1 cellular context compared by ENCODE assay signal in the genomic region with DNA sequence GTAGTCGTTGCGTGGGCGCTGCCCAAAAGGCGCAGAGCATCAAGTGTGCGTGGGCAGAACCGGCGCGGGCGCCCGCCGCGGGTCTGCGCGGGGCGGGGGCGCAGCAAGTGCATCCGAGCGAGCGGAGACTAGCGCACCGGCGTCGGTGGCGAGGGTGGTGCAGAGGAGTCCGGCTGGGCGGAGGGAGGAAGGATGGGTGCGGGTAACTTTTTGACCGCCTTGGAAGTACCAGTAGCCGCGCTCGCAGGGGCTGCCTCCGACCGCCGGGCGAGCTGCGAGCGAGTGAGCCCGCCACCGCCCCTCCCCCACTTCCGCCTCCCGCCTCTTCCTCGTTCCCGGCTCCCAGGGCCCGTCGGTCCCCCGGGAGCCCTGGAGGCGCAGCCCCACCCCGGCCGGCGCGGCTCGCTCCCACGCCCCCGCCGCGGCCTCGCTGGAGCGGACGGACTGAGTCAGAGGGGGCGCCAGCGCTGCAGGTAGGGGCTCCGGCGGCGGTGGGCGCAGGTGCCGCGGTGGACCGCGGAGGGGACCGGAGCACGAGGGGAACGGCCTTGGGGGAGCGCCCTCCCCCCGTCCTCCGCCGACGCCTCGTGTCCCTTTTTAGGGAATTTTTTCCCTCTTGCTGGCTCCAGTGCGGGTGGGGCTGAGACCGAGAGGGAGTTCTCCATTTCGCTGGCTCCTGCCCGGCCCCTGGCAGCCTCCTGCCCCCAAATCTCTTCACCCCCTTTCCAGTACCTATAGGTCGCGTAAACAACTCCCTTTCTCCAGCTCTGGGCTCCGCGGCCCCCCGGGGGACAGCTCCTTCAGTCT.
A peak's percentile ranks its signal among the peaks of the same experiment; 100 is the strongest.
TF ChIP-seq lines count a peak whose summit lies in the region.

No MANE protein-coding gene starts in this region.

TF ChIP-seq in GM12878, 131 proteins besides CTCF, POLR2A, EP300 and RAD21 (continued from another document and continues in another):
- TF ChIP-seq BHLHE40 (IDR thresholded peaks at IDR 0.05; ENCODE audit: borderline replicate concordance in 1 of 2, low read depth in 2 of 2, low read length in 1 of 2) (peak in 1 of 2 experiments; percentile 57; a peak in 2 of 4 replicates), SP1 (IDR thresholded peaks at IDR 0.05; ENCODE audit: low read depth, low read length) (no peak), NFIC (IDR thresholded peaks at IDR 0.05; ENCODE audit: low read depth, low read length) (no peak), BMI1 (IDR thresholded peaks at IDR 0.05; ENCODE audit: borderline replicate concordance) (no peak), PAX5 (IDR thresholded peaks at IDR 0.05; ENCODE audit: borderline replicate concordance, low read depth, low read length) (no peak; the same call in 1 of the 2 replicates), RELA (IDR thresholded peaks at IDR 0.05; ENCODE audit: borderline replicate concordance, partially characterized antibody) (no peak), CEBPB (IDR thresholded peaks at IDR 0.05; ENCODE audit: borderline replicate concordance in 1 of 2, low read depth in 2 of 2, low read length in 2 of 2) (no peak), IKZF1 (conservative IDR thresholded peaks at IDR 0.05) (peak; percentile 91), EED (IDR thresholded peaks at IDR 0.05; ENCODE audit: low read depth) (no peak), CREM (IDR thresholded peaks at IDR 0.05; ENCODE audit: low read depth) (no peak), ASH2L (IDR thresholded peaks at IDR 0.05; ENCODE audit: borderline replicate concordance, low read depth) (no peak), CHD4 (IDR thresholded peaks at IDR 0.05) (no peak), SMC3 (IDR thresholded peaks at IDR 0.05; ENCODE audit: borderline replicate concordance, low read length) (no peak), RBBP5 (conservative IDR thresholded peaks at IDR 0.05) (no peak), SUPT20H (IDR thresholded peaks at IDR 0.05; ENCODE audit: borderline replicate concordance, control insufficient read depth, low read depth, low read length) (no peak), LARP7 (IDR thresholded peaks at IDR 0.05) (peak; percentile 14; the same call in 1 of the 2 replicates), ZNF207 (IDR thresholded peaks at IDR 0.05; ENCODE audit: borderline replicate concordance) (no peak), WRNIP1 (IDR thresholded peaks at IDR 0.05; ENCODE audit: borderline replicate concordance, low read depth, low read length) (no peak), MYB (IDR thresholded peaks at IDR 0.05; ENCODE audit: borderline replicate concordance, low read depth, low read length) (no peak), KLF5 (IDR thresholded peaks at IDR 0.05; ENCODE audit: partially characterized antibody) (no peak)
- TF ChIP-seq, protein P1, sequence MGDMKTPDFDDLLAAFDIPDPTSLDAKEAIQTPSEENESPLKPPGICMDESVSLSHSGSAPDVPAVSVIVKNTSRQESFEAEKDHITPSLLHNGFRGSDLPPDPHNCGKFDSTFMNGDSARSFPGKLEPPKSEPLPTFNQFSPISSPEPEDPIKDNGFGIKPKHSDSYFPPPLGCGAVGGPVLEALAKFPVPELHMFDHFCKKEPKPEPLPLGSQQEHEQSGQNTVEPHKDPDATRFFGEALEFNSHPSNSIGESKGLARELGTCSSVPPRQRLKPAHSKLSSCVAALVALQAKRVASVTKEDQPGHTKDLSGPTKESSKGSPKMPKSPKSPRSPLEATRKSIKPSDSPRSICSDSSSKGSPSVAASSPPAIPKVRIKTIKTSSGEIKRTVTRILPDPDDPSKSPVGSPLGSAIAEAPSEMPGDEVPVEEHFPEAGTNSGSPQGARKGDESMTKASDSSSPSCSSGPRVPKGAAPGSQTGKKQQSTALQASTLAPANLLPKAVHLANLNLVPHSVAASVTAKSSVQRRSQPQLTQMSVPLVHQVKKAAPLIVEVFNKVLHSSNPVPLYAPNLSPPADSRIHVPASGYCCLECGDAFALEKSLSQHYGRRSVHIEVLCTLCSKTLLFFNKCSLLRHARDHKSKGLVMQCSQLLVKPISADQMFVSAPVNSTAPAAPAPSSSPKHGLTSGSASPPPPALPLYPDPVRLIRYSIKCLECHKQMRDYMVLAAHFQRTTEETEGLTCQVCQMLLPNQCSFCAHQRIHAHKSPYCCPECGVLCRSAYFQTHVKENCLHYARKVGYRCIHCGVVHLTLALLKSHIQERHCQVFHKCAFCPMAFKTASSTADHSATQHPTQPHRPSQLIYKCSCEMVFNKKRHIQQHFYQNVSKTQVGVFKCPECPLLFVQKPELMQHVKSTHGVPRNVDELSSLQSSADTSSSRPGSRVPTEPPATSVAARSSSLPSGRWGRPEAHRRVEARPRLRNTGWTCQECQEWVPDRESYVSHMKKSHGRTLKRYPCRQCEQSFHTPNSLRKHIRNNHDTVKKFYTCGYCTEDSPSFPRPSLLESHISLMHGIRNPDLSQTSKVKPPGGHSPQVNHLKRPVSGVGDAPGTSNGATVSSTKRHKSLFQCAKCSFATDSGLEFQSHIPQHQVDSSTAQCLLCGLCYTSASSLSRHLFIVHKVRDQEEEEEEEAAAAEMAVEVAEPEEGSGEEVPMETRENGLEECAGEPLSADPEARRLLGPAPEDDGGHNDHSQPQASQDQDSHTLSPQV (IDR thresholded peaks at IDR 0.05): no peak
- TF ChIP-seq, protein P2, sequence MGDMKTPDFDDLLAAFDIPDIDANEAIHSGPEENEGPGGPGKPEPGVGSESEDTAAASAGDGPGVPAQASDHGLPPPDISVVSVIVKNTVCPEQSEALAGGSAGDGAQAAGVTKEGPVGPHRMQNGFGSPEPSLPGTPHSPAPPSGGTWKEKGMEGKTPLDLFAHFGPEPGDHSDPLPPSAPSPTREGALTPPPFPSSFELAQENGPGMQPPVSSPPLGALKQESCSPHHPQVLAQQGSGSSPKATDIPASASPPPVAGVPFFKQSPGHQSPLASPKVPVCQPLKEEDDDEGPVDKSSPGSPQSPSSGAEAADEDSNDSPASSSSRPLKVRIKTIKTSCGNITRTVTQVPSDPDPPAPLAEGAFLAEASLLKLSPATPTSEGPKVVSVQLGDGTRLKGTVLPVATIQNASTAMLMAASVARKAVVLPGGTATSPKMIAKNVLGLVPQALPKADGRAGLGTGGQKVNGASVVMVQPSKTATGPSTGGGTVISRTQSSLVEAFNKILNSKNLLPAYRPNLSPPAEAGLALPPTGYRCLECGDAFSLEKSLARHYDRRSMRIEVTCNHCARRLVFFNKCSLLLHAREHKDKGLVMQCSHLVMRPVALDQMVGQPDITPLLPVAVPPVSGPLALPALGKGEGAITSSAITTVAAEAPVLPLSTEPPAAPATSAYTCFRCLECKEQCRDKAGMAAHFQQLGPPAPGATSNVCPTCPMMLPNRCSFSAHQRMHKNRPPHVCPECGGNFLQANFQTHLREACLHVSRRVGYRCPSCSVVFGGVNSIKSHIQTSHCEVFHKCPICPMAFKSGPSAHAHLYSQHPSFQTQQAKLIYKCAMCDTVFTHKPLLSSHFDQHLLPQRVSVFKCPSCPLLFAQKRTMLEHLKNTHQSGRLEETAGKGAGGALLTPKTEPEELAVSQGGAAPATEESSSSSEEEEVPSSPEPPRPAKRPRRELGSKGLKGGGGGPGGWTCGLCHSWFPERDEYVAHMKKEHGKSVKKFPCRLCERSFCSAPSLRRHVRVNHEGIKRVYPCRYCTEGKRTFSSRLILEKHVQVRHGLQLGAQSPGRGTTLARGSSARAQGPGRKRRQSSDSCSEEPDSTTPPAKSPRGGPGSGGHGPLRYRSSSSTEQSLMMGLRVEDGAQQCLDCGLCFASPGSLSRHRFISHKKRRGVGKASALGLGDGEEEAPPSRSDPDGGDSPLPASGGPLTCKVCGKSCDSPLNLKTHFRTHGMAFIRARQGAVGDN (IDR thresholded peaks at IDR 0.05): no peak
- TF ChIP-seq, protein P3, sequence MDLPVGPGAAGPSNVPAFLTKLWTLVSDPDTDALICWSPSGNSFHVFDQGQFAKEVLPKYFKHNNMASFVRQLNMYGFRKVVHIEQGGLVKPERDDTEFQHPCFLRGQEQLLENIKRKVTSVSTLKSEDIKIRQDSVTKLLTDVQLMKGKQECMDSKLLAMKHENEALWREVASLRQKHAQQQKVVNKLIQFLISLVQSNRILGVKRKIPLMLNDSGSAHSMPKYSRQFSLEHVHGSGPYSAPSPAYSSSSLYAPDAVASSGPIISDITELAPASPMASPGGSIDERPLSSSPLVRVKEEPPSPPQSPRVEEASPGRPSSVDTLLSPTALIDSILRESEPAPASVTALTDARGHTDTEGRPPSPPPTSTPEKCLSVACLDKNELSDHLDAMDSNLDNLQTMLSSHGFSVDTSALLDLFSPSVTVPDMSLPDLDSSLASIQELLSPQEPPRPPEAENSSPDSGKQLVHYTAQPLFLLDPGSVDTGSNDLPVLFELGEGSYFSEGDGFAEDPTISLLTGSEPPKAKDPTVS (IDR thresholded peaks at IDR 0.05; ENCODE audit: low read depth, low read length): no peak
- TF ChIP-seq, protein P4, sequence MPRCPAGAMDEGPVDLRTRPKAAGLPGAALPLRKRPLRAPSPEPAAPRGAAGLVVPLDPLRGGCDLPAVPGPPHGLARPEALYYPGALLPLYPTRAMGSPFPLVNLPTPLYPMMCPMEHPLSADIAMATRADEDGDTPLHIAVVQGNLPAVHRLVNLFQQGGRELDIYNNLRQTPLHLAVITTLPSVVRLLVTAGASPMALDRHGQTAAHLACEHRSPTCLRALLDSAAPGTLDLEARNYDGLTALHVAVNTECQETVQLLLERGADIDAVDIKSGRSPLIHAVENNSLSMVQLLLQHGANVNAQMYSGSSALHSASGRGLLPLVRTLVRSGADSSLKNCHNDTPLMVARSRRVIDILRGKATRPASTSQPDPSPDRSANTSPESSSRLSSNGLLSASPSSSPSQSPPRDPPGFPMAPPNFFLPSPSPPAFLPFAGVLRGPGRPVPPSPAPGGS (IDR thresholded peaks at IDR 0.05; ENCODE audit: borderline replicate concordance, insufficient read depth, low read depth, low read length, poor library complexity, severe bottlenecking): no peak
- TF ChIP-seq, protein P5, sequence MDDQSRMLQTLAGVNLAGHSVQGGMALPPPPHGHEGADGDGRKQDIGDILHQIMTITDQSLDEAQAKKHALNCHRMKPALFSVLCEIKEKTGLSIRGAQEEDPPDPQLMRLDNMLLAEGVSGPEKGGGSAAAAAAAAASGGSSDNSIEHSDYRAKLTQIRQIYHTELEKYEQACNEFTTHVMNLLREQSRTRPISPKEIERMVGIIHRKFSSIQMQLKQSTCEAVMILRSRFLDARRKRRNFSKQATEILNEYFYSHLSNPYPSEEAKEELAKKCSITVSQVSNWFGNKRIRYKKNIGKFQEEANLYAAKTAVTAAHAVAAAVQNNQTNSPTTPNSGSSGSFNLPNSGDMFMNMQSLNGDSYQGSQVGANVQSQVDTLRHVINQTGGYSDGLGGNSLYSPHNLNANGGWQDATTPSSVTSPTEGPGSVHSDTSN (IDR thresholded peaks at IDR 0.05; ENCODE audit: insufficient replicate concordance, low read depth, low read length): no peak
- TF ChIP-seq, protein P6, sequence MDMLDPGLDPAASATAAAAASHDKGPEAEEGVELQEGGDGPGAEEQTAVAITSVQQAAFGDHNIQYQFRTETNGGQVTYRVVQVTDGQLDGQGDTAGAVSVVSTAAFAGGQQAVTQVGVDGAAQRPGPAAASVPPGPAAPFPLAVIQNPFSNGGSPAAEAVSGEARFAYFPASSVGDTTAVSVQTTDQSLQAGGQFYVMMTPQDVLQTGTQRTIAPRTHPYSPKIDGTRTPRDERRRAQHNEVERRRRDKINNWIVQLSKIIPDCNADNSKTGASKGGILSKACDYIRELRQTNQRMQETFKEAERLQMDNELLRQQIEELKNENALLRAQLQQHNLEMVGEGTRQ (IDR thresholded peaks at IDR 0.05; ENCODE audit: borderline replicate concordance, low read depth, low read length): no peak
- TF ChIP-seq, protein P7, sequence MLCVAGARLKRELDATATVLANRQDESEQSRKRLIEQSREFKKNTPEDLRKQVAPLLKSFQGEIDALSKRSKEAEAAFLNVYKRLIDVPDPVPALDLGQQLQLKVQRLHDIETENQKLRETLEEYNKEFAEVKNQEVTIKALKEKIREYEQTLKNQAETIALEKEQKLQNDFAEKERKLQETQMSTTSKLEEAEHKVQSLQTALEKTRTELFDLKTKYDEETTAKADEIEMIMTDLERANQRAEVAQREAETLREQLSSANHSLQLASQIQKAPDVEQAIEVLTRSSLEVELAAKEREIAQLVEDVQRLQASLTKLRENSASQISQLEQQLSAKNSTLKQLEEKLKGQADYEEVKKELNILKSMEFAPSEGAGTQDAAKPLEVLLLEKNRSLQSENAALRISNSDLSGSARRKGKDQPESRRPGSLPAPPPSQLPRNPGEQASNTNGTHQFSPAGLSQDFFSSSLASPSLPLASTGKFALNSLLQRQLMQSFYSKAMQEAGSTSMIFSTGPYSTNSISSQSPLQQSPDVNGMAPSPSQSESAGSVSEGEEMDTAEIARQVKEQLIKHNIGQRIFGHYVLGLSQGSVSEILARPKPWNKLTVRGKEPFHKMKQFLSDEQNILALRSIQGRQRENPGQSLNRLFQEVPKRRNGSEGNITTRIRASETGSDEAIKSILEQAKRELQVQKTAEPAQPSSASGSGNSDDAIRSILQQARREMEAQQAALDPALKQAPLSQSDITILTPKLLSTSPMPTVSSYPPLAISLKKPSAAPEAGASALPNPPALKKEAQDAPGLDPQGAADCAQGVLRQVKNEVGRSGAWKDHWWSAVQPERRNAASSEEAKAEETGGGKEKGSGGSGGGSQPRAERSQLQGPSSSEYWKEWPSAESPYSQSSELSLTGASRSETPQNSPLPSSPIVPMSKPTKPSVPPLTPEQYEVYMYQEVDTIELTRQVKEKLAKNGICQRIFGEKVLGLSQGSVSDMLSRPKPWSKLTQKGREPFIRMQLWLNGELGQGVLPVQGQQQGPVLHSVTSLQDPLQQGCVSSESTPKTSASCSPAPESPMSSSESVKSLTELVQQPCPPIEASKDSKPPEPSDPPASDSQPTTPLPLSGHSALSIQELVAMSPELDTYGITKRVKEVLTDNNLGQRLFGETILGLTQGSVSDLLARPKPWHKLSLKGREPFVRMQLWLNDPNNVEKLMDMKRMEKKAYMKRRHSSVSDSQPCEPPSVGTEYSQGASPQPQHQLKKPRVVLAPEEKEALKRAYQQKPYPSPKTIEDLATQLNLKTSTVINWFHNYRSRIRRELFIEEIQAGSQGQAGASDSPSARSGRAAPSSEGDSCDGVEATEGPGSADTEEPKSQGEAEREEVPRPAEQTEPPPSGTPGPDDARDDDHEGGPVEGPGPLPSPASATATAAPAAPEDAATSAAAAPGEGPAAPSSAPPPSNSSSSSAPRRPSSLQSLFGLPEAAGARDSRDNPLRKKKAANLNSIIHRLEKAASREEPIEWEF (IDR thresholded peaks at IDR 0.05; ENCODE audit: insufficient replicate concordance, low read depth, low read length): no peak
- TF ChIP-seq, protein P8, sequence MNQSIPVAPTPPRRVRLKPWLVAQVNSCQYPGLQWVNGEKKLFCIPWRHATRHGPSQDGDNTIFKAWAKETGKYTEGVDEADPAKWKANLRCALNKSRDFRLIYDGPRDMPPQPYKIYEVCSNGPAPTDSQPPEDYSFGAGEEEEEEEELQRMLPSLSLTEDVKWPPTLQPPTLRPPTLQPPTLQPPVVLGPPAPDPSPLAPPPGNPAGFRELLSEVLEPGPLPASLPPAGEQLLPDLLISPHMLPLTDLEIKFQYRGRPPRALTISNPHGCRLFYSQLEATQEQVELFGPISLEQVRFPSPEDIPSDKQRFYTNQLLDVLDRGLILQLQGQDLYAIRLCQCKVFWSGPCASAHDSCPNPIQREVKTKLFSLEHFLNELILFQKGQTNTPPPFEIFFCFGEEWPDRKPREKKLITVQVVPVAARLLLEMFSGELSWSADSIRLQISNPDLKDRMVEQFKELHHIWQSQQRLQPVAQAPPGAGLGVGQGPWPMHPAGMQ (IDR thresholded peaks at IDR 0.05; ENCODE audit: borderline replicate concordance): no peak
- TF ChIP-seq, protein P9, sequence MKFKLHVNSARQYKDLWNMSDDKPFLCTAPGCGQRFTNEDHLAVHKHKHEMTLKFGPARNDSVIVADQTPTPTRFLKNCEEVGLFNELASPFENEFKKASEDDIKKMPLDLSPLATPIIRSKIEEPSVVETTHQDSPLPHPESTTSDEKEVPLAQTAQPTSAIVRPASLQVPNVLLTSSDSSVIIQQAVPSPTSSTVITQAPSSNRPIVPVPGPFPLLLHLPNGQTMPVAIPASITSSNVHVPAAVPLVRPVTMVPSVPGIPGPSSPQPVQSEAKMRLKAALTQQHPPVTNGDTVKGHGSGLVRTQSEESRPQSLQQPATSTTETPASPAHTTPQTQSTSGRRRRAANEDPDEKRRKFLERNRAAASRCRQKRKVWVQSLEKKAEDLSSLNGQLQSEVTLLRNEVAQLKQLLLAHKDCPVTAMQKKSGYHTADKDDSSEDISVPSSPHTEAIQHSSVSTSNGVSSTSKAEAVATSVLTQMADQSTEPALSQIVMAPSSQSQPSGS (IDR thresholded peaks at IDR 0.05; ENCODE audit: low read length): no peak
